In genomic region chr14:67940476-67940875, GRCh38 we compare ENCODE assay signal across 1 cellular context.
TF ChIP-seq lines count a peak whose summit lies in the region.

No MANE protein-coding gene starts in this region.

TF ChIP-seq in IMR-90, 13 proteins besides CTCF, POLR2A, EP300 and RAD21:
- no peak for TF ChIP-seq RCOR1 (IDR thresholded peaks at IDR 0.05; ENCODE audit: insufficient replicate concordance, low read length)
- 0 out of 2 replicates have a peak, but pooled peaks have one; percentile 33 for TF ChIP-seq CEBPB (IDR thresholded peaks at IDR 0.05; ENCODE audit: low read depth, low read length)
